8 cellular contexts compared by ENCODE assay signal in genomic region chr7:106284516-106285050, GRCh38. TPM values are rescaled to one million over a fixed set of nuclear protein-coding genes. Genes with fewer than 3 reads are reported as not detected.
DNase-seq lines count a peak whose midpoint lies in the region; ATAC-seq and TF ChIP-seq lines count a peak whose summit lies in the region.

NAMPT (minus strand) TSS chr7:106284983; CDS start chr7:106284884, 99 bp downstream.

- H3K36me3 Mint-ChIP-seq in central memory CD8-positive, alpha-beta T cell (ENCODE audit: insufficient read depth), result peaks cover 18% of the 10 kb centered on the region

- H3K4me3 ChIP-seq in AG04450 (ENCODE audit: low read depth, low read length), result peak within 1 kb of the TSS; percentile 83

- CTCF ChIA-PET in AG04450 (lab: Charles Lee), result interaction anchor here (0.9 to 1.3 kb wide), 4 partner anchors 27 to 376 kb away, joined by 3 to 6 read pairs (median 4); partner anchors contain the start of gene CCDC71L

- no peaks in the 10 kb centered on the region for H3K9me3 ChIP-seq in AG04450 (ENCODE audit: control insufficient read depth, insufficient read depth, low read length)

- DNase-seq in AG04450 (ENCODE audit: low read depth, low spot score) (no peak), left lobe of liver (ENCODE audit: low spot score) (no peak), ecto neural progenitor cell (ENCODE audit: low spot score) (no peak)
- DNase-seq in central memory CD8-positive, alpha-beta T cell (ENCODE audit: low spot score in 2 of 2), result peak in 1 of 2 donors; percentile 89
- DNase-seq in stimulated activated CD8-positive, alpha-beta memory T cell treated with anti-CD3 and anti-CD28 coated beads, Interleukin-4, amount 100 ng/mL, for 24 hours (ENCODE audit: low read depth), result peak; percentile 40

- H3K27ac Mint-ChIP-seq in central memory CD8-positive, alpha-beta T cell (ENCODE audit: low read depth), result peak within 1 kb of the TSS; percentile 97

- TF ChIP-seq CTCF in AG04450 (IDR thresholded peaks at IDR 0.05; ENCODE audit: low read depth, low read length), result no peak

- ATAC-seq in GM18867 (IDR thresholded peaks at IDR 0.05; ENCODE audit: unreplicated experiment) (peak; percentile 17), HG03342 (IDR thresholded peaks at IDR 0.05; ENCODE audit: unreplicated experiment) (peak; percentile 12), SK-N-SH treated with all-trans-retinoic acid at 6 μM for 48 hours (peak; percentile 10; the same call in 2 of the 3 replicates), left lobe of liver (peak; percentile 32)
- peak; percentile 30 for ATAC-seq in central memory CD8-positive, alpha-beta T cell (replicated peaks; ENCODE audit: extremely low read depth, poor library complexity, severe bottlenecking)

- peaks cover 30% of the 10 kb centered on the region for H3K4me1 Mint-ChIP-seq in central memory CD8-positive, alpha-beta T cell

- peak within 1 kb of the TSS; percentile 83 for H3K4me3 Mint-ChIP-seq in central memory CD8-positive, alpha-beta T cell

- POLR2A ChIA-PET in AG04450 (lab: Yijun Ruan, JAX), result interaction anchor here (0.7 to 1.8 kb wide), 17 partner anchors 13 to 884 kb away, joined by 3 to 7 read pairs (median 4); partner anchors contain the start of gene HBP1

- no peaks in the 10 kb centered on the region for H3K9me3 Mint-ChIP-seq in central memory CD8-positive, alpha-beta T cell

- H3K27me3 Mint-ChIP-seq in central memory CD8-positive, alpha-beta T cell, result no peaks in the 10 kb centered on the region

- no peaks in the 10 kb centered on the region for H3K27me3 ChIP-seq in AG04450 (ENCODE audit: control insufficient read depth, insufficient read depth, low read length)

- peak within 1 kb of the TSS; percentile 99 for H3K27ac ChIP-seq in AG04450 (ENCODE audit: low read depth, low read length)

TF ChIP-seq in SK-N-SH treated with all-trans-retinoic acid at 6 μM for 48 hours, 23 proteins besides CTCF, POLR2A, EP300 and RAD21:
- TF ChIP-seq ZFP30 (CRISPR knock-in tag; IDR thresholded peaks at IDR 0.05), result no peak
- no peak for TF ChIP-seq TOX (CRISPR knock-in tag; IDR thresholded peaks at IDR 0.05; ENCODE audit: borderline replicate concordance)
- TF ChIP-seq CSRNP3 (CRISPR knock-in tag; IDR thresholded peaks at IDR 0.05), result no peak
- no peak for TF ChIP-seq POU6F1 (CRISPR knock-in tag; IDR thresholded peaks at IDR 0.05; ENCODE audit: borderline replicate concordance, low read depth)

RNA-seq across cellular contexts. Expression of gene NAMPT, which starts in this region (rescaled TPM):
- 27.6 and 37.4 TPM in 2 replicates for polyA plus RNA-seq in AG04450 (2011; rRNA removed)
- polyA minus RNA-seq in AG04450 (2011; rRNA and poly(A)+ RNA removed), result 34.2 and 34.9 TPM in 2 replicates
- total RNA-seq in left lobe of liver, result 136 TPM
